Comparison of ENCODE assay signal across 19 cellular contexts in genomic region chr13:36530050-36530789, GRCh38.
DNase-seq lines count a peak whose midpoint lies in the region; ATAC-seq and TF ChIP-seq lines count a peak whose summit lies in the region.
"Had no signal": no experiment of that assay in that cellular context is flagged by ENCODE, and none has a peak within 500 bp of the region (broad histone marks: within the 10 kb centered on the region; RNA-seq: fewer than 3 reads in every experiment).

No MANE protein-coding gene starts in this region.

- no peak overlapping the region for H3K27ac Mint-ChIP-seq in naive thymus-derived CD4-positive, alpha-beta T cell
- H3K27ac Mint-ChIP-seq: activated naive CD4-positive, alpha-beta T cell treated with anti-CD3 and anti-CD28 coated beads, Interleukin-2, amount 50 U/mL, for 24 hours; CD14-positive monocyte; immature natural killer cell had no signal

- no TSS peak for BruUV-seq in mammary epithelial cell (replicated peaks; lab: Mats Ljungman, UMichigan)

- intact Hi-C loops in mammary epithelial cell (cut with micrococcal nuclease): loop anchor here (5.0 to 10.0 kb wide), 2 partner anchors 108 to 285 kb away; partner anchors contain the start of gene RFXAP
- intact Hi-C loops in sciatic nerve (cut with DNase I): no loop called here
- intact Hi-C loops in naive thymus-derived CD4-positive, alpha-beta T cell (cut with micrococcal nuclease): no loop called here

- H2AFZ ChIP-seq in mammary epithelial cell (ENCODE audit: low read depth, low read length): peak overlapping the region; percentile 37

- H3K4me3 ChIP-seq in MG63 (no peak overlapping the region), mammary epithelial cell (replicated peaks in 1 of 3; ENCODE audit: insufficient read depth in 1 of 3, low read depth in 2 of 3, low read length in 3 of 3) (no peak overlapping the region)
- H3K4me3 ChIP-seq in naive thymus-derived CD4-positive, alpha-beta T cell (ENCODE audit: low read length): no peak overlapping the region
- H3K4me3 ChIP-seq: colonic mucosa, K562, right lobe of liver had no signal

- H3K9ac ChIP-seq in mammary epithelial cell (ENCODE audit: insufficient read depth, low read length): no peak overlapping the region

- H3K4me2 ChIP-seq in mammary epithelial cell (ENCODE audit: insufficient read depth, low read depth, low read length): no peak overlapping the region

- no peaks in the 10 kb centered on the region for H3K4me1 Mint-ChIP-seq in naive thymus-derived CD4-positive, alpha-beta T cell
- H3K4me1 Mint-ChIP-seq: activated naive CD4-positive, alpha-beta T cell treated with anti-CD3 and anti-CD28 coated beads, Interleukin-2, amount 50 U/mL, for 24 hours; immature natural killer cell had no signal

- TF ChIP-seq CTCF in mammary epithelial cell (conservative IDR thresholded peaks at IDR 0.05 in 1 of 2, IDR thresholded peaks at IDR 0.05 in 1 of 2; ENCODE audit: extremely low read depth in 1 of 2, insufficient read depth in 1 of 2, low read depth in 1 of 2, low read length in 2 of 2): no peak

- H3K36me3 ChIP-seq in MG63: no peaks in the 10 kb centered on the region
- H3K36me3 ChIP-seq in mammary epithelial cell (ENCODE audit: insufficient read depth, low read length): no peaks in the 10 kb centered on the region
- H3K36me3 ChIP-seq in naive thymus-derived CD4-positive, alpha-beta T cell (ENCODE audit: control insufficient read depth in 2 of 3, insufficient read depth in 3 of 3, low read length in 3 of 3): no peaks in the 10 kb centered on the region
- H3K36me3 ChIP-seq: colonic mucosa, right lobe of liver had no signal

- WGBS in mammary epithelial cell (ENCODE audit: low coverage, missing lambda C conversion rate): 38% methylated on average over 4 of the region's 4 CpGs

- DNase-seq in MG63: peak; percentile 98
- DNase-seq in mammary epithelial cell: peak; percentile 69
- peak; percentile 45 for DNase-seq in iPS-NIHi7 (ENCODE audit: extremely low spot score)
- DNase-seq in sciatic nerve (ENCODE audit: low spot score): peak; percentile 59
- DNase-seq in NCI-H510A treated with DMSO at 0.1 percent for 48 hours (lab: John Stamatoyannopoulos, UW): no peak
- DNase-seq in naive thymus-derived CD4-positive, alpha-beta T cell: no peak
- DNase-seq in DMS53 (lab: John Stamatoyannopoulos, UW): no peak
- no peak for DNase-seq in SK-N-DZ (ENCODE audit: low spot score)
- DNase-seq: colonic mucosa; EL; immature natural killer cell; NCI-H1694 treated with DMSO at 0.1 percent for 48 hours; NCI-H82; right lobe of liver; SHP77; stimulated activated naive CD4-positive, alpha-beta T cell treated with Interleukin-2 at 50 U/mL for 16 hours had no signal

- peaks cover 38% of the 10 kb centered on the region for H3K4me1 ChIP-seq in mammary epithelial cell (ENCODE audit: insufficient read depth, low read length)
- H3K4me1 ChIP-seq in naive thymus-derived CD4-positive, alpha-beta T cell (ENCODE audit: control insufficient read depth in 2 of 2, insufficient read depth in 2 of 2, low read length in 2 of 2): no peaks in the 10 kb centered on the region
- H3K4me1 ChIP-seq: colonic mucosa, right lobe of liver had no signal

- no peaks in the 10 kb centered on the region for H4K20me1 ChIP-seq in mammary epithelial cell (ENCODE audit: insufficient read depth, low read length)

- H3K27me3 ChIP-seq in MG63: no peaks in the 10 kb centered on the region
- H3K27me3 ChIP-seq in mammary epithelial cell (ENCODE audit: insufficient read depth, low read length): no peaks in the 10 kb centered on the region
- H3K27me3 ChIP-seq in naive thymus-derived CD4-positive, alpha-beta T cell (ENCODE audit: control insufficient read depth in 2 of 2, insufficient read depth in 2 of 2, low read length in 2 of 2): no peaks in the 10 kb centered on the region
- H3K27me3 ChIP-seq: colonic mucosa, right lobe of liver had no signal

- POLR2A ChIA-PET in naive thymus-derived CD4-positive, alpha-beta T cell (lab: Charles Lee): no interaction called here

- H3K9me3 ChIP-seq in MG63 (no peaks in the 10 kb centered on the region), mammary epithelial cell (replicated peaks; ENCODE audit: insufficient read depth, low read length) (no peaks in the 10 kb centered on the region)
- no peaks in the 10 kb centered on the region for H3K9me3 ChIP-seq in naive thymus-derived CD4-positive, alpha-beta T cell (ENCODE audit: control insufficient read depth in 2 of 3, low read length in 3 of 3)
- H3K9me3 ChIP-seq: colonic mucosa, right lobe of liver had no signal

- CTCF ChIA-PET in mammary epithelial cell (lab: Charles Lee; ENCODE audit: low non-redundant PET): no interaction called here
- CTCF ChIA-PET in naive thymus-derived CD4-positive, alpha-beta T cell (lab: Charles Lee): no interaction called here

- in situ Hi-C loops in mammary epithelial cell (cut with MboI; ENCODE audit: low sequenced_read_pairs in 2 of 2): no loop called here

- no peak overlapping the region for H3K4me3 Mint-ChIP-seq in naive thymus-derived CD4-positive, alpha-beta T cell
- H3K4me3 Mint-ChIP-seq: activated naive CD4-positive, alpha-beta T cell treated with anti-CD3 and anti-CD28 coated beads, Interleukin-2, amount 50 U/mL, for 24 hours; CD14-positive monocyte; immature natural killer cell had no signal

- no peaks in the 10 kb centered on the region for H3K79me2 ChIP-seq in mammary epithelial cell (ENCODE audit: insufficient read depth, low read length)

- peak; percentile 59 for ATAC-seq in sciatic nerve
- no peak for ATAC-seq in naive thymus-derived CD4-positive, alpha-beta T cell
- ATAC-seq: K562, right lobe of liver had no signal

- H3K27me3 Mint-ChIP-seq in naive thymus-derived CD4-positive, alpha-beta T cell: peaks cover 0 to 11% (median 7%) of the 10 kb centered on the region in 5 donors

- dilution Hi-C loops in mammary epithelial cell (cut with HindIII; ENCODE audit: low sequenced_read_pairs): no loop called here

- H3K36me3 Mint-ChIP-seq in naive thymus-derived CD4-positive, alpha-beta T cell: no peaks in the 10 kb centered on the region
- H3K36me3 Mint-ChIP-seq: activated naive CD4-positive, alpha-beta T cell treated with anti-CD3 and anti-CD28 coated beads, Interleukin-2, amount 50 U/mL, for 24 hours; CD14-positive monocyte; immature natural killer cell had no signal

- H3K27ac ChIP-seq in mammary epithelial cell (ENCODE audit: insufficient read depth, low read depth, low read length): no peak overlapping the region
- no peak overlapping the region for H3K27ac ChIP-seq in naive thymus-derived CD4-positive, alpha-beta T cell (ENCODE audit: low read depth, low read length)
- H3K27ac ChIP-seq: colonic mucosa, right lobe of liver had no signal

- peaks cover 0 to 7% (median 0%) of the 10 kb centered on the region in 11 donors for H3K9me3 Mint-ChIP-seq in naive thymus-derived CD4-positive, alpha-beta T cell
- H3K9me3 Mint-ChIP-seq: activated naive CD4-positive, alpha-beta T cell treated with anti-CD3 and anti-CD28 coated beads, Interleukin-2, amount 50 U/mL, for 24 hours had no signal

Comparison
In these comparisons a context has a peak if more than half of its experiments do, and no peak if none do; other contexts are left out.
1. DNase-seq: peak in MG63 (single experiment), mammary epithelial cell (single experiment), iPS-NIHi7 (single experiment) and sciatic nerve (single experiment); none in NCI-H510A treated with DMSO at 0.1 percent for 48 hours (single experiment), naive thymus-derived CD4-positive, alpha-beta T cell (0 of 9), DMS53 (single experiment) and SK-N-DZ (single experiment).